Comparison of ENCODE assay signal across 19 cellular contexts in genomic region chr3:41115069-41115468, GRCh38.
DNase-seq lines count a peak whose midpoint lies in the region; ATAC-seq and TF ChIP-seq lines count a peak whose summit lies in the region.
"Had no signal": no experiment of that assay in that cellular context is flagged by ENCODE, and none has a peak within 500 bp of the region (broad histone marks: within the 10 kb centered on the region; RNA-seq: fewer than 3 reads in every experiment).

No MANE protein-coding gene starts in this region.

- H3K4me1 Mint-ChIP-seq in immature natural killer cell (peaks cover 28 to 31% of the 10 kb centered on the region in 2 donors), CD14-positive monocyte (peaks cover 36% of the 10 kb centered on the region)
- peaks cover 30% of the 10 kb centered on the region for H3K4me1 Mint-ChIP-seq in activated T-cell treated with anti-CD3 and anti-CD28 coated beads, Interleukin-2, amount 50 U/mL, for 4 hours (ENCODE audit: low read depth)

- H3K9me3 ChIP-seq in right lobe of liver (no peaks in the 10 kb centered on the region), adrenal gland (replicated peaks in 1 of 3) (no peaks in the 10 kb centered on the region)
- H3K9me3 ChIP-seq: BLaER1 treated with 17β-estradiol and CSF1 and Interleukin-3, amounts not matched to agents 10 nM and 100 nM; Caco-2 had no signal

- 23% methylated on average over 4 of the region's 4 CpGs for WGBS in right lobe of liver (ENCODE audit: insufficient coverage, low coverage, low lambda C conversion rate, missing lambda C conversion rate)
- 53 to 74% (median 72%) methylated on average over 4 of the region's 4 CpGs for WGBS in adrenal gland, 4 donors

- no peaks in the 10 kb centered on the region for H3K9me3 Mint-ChIP-seq in immature natural killer cell
- peaks cover 0 to 13% (median 0%) of the 10 kb centered on the region in 7 donors for H3K9me3 Mint-ChIP-seq in CD14-positive monocyte
- H3K9me3 Mint-ChIP-seq in activated T-cell treated with anti-CD3 and anti-CD28 coated beads, Interleukin-2, amount 50 U/mL, for 4 hours = no peaks in the 10 kb centered on the region
- H3K9me3 Mint-ChIP-seq: CD4-positive, CD25-positive, alpha-beta regulatory T cell; GM23338; HFFc6 had no signal

- TF ChIP-seq CTCF in right lobe of liver (IDR thresholded peaks at IDR 0.05) (no peak), CD14-positive monocyte (IDR thresholded peaks at IDR 0.05) (no peak), adrenal gland (IDR thresholded peaks at IDR 0.05) (no peak)

- peak; percentile 71 for DNase-seq in HuH-7.5 (ENCODE audit: low spot score)
- no peak for DNase-seq in immature natural killer cell
- DNase-seq in right lobe of liver = no peak
- DNase-seq in CD14-positive monocyte (ENCODE audit: low spot score) = no peak
- DNase-seq in adrenal gland = no peak
- no peak for DNase-seq in activated T-cell treated with anti-CD3 and anti-CD28 coated beads, Interleukin-2, amount 50 U/mL, for 4 hours
- no peak for DNase-seq in NCI-H1417 treated with DMSO at 0.1 percent for 48 hours (lab: John Stamatoyannopoulos, UW)
- DNase-seq: Caco-2; CD4-positive, CD25-positive, alpha-beta regulatory T cell; DMS153; DMS79 treated with DMSO at 0.1 percent for 48 hours; GF-D8; H7; HFFc6 had no signal

- H3K4me3 Mint-ChIP-seq in immature natural killer cell = no peak overlapping the region
- H3K4me3 Mint-ChIP-seq in CD14-positive monocyte = no peak overlapping the region
- no peak overlapping the region for H3K4me3 Mint-ChIP-seq in activated T-cell treated with anti-CD3 and anti-CD28 coated beads, Interleukin-2, amount 50 U/mL, for 4 hours
- H3K4me3 Mint-ChIP-seq: B cell; CD4-positive, CD25-positive, alpha-beta regulatory T cell; GM23338; HFFc6 had no signal

- peaks cover 15 to 20% (median 16%) of the 10 kb centered on the region in 3 donors for H3K27me3 Mint-ChIP-seq in immature natural killer cell (ENCODE audit: low read depth in 3 of 3)
- H3K27me3 Mint-ChIP-seq in CD14-positive monocyte (ENCODE audit: low read depth in 3 of 3) = peaks cover 0 to 9% (median 0%) of the 10 kb centered on the region in 3 donors
- H3K27me3 Mint-ChIP-seq in activated T-cell treated with anti-CD3 and anti-CD28 coated beads, Interleukin-2, amount 50 U/mL, for 4 hours (ENCODE audit: low read depth) = no peaks in the 10 kb centered on the region
- H3K27me3 Mint-ChIP-seq: CD4-positive, CD25-positive, alpha-beta regulatory T cell had no signal

- H3K4me1 ChIP-seq in right lobe of liver (peaks cover 0 to 3% (median 0%) of the 10 kb centered on the region in 4 donors), adrenal gland (replicated peaks in 1 of 2) (peaks cover 0 to 5% of the 10 kb centered on the region in 2 donors)

- H3K27me3 ChIP-seq in right lobe of liver (no peaks in the 10 kb centered on the region), adrenal gland (no peaks in the 10 kb centered on the region)
- H3K27me3 ChIP-seq: BLaER1 treated with 17β-estradiol and CSF1 and Interleukin-3, amounts not matched to agents 10 nM and 100 nM had no signal

- H3K4me3 ChIP-seq in right lobe of liver = no peak overlapping the region
- no peak overlapping the region for H3K4me3 ChIP-seq in adrenal gland
- H3K4me3 ChIP-seq: BLaER1 treated with 17β-estradiol and CSF1 and Interleukin-3, amounts not matched to agents 10 nM and 100 nM; GM23338 had no signal

- no peaks in the 10 kb centered on the region for H3K36me3 ChIP-seq in right lobe of liver
- no peaks in the 10 kb centered on the region for H3K36me3 ChIP-seq in adrenal gland (replicated peaks in 1 of 2)
- H3K36me3 ChIP-seq: BLaER1 treated with 17β-estradiol and CSF1 and Interleukin-3, amounts not matched to agents 10 nM and 100 nM had no signal

- TF ChIP-seq POLR2A in right lobe of liver (IDR thresholded peaks at IDR 0.05) (no peak), adrenal gland (IDR thresholded peaks at IDR 0.05) (no peak)

- H3K36me3 Mint-ChIP-seq in immature natural killer cell = no peaks in the 10 kb centered on the region
- H3K36me3 Mint-ChIP-seq in CD14-positive monocyte = peaks cover 3 to 8% of the 10 kb centered on the region in 2 donors
- H3K36me3 Mint-ChIP-seq in activated T-cell treated with anti-CD3 and anti-CD28 coated beads, Interleukin-2, amount 50 U/mL, for 4 hours (ENCODE audit: insufficient read depth) = no peaks in the 10 kb centered on the region
- H3K36me3 Mint-ChIP-seq: CD4-positive, CD25-positive, alpha-beta regulatory T cell had no signal

- peak; percentile 59 to 81 (median 70) for ATAC-seq in right lobe of liver
- ATAC-seq in activated T-cell treated with anti-CD3 and anti-CD28 coated beads, Interleukin-2, amount 50 U/mL, for 4 hours = no peak
- ATAC-seq: GM23338, HCT116 had no signal

- intact Hi-C loops in right lobe of liver (cut with DNase I) = no loop called here
- intact Hi-C loops in CD14-positive monocyte (cut with micrococcal nuclease) = loop anchor here (5.0 to 10.0 kb wide), 4 partner anchors 80 to 320 kb away; partner anchors contain the start of gene CTNNB1 (in 2 of the 2)
- intact Hi-C loops in adrenal gland (cut with DNase I) = no loop called here

- H3K27ac ChIP-seq in right lobe of liver = peak overlapping the region in 1 of 3 donors; percentile 30
- no peak overlapping the region for H3K27ac ChIP-seq in adrenal gland
- H3K27ac ChIP-seq: HL-60 had no signal

- H3K27ac Mint-ChIP-seq in immature natural killer cell = peak overlapping the region in 5 of 6 donors; percentile 62 to 98 (median 97)
- no peak overlapping the region for H3K27ac Mint-ChIP-seq in CD14-positive monocyte
- H3K27ac Mint-ChIP-seq: B cell, GM23338, HFFc6 had no signal

Comparison
In these comparisons a context has a peak if more than half of its experiments do, and no peak if none do; other contexts are left out.
1. H3K27ac Mint-ChIP-seq: peak in immature natural killer cell (5 of 6); none in CD14-positive monocyte (0 of 7).
2. ATAC-seq: peak in right lobe of liver (4 of 4); none in activated T-cell treated with anti-CD3 and anti-CD28 coated beads, Interleukin-2, amount 50 U/mL, for 4 hours (0 of 2).
3. intact Hi-C loops: an anchor here in CD14-positive monocyte (5.0 to 10.0 kb wide); none called in right lobe of liver and adrenal gland.